3 cellular contexts compared by ENCODE assay signal in genomic region chr9:94938384-94938783, GRCh38.
TF ChIP-seq lines count a peak whose summit lies in the region.

No MANE protein-coding gene starts in this region.

TF ChIP-seq in GM23338, 12 proteins besides CTCF, POLR2A, EP300 and RAD21 (continues in another document):
- TF ChIP-seq REST (IDR thresholded peaks at IDR 0.05; ENCODE audit: unreplicated experiment) (no peak), EZH2phosphoT487 (IDR thresholded peaks at IDR 0.05; ENCODE audit: unreplicated experiment) (no peak), NANOG (IDR thresholded peaks at IDR 0.05; ENCODE audit: borderline replicate concordance) (no peak), CREB1 (CRISPR knock-in tag; IDR thresholded peaks at IDR 0.05; ENCODE audit: low read depth) (no peak), ETS1 (IDR thresholded peaks at IDR 0.05) (no peak), ZNF114 (CRISPR knock-in tag; IDR thresholded peaks at IDR 0.05) (no peak), ZNF331 (CRISPR knock-in tag; IDR thresholded peaks at IDR 0.05; ENCODE audit: low read depth) (no peak), EZH2 (IDR thresholded peaks at IDR 0.05; ENCODE audit: low read depth, unreplicated experiment) (no peak), JUNB (IDR thresholded peaks at IDR 0.05; ENCODE audit: unreplicated experiment) (no peak), POLR2AphosphoS5 (IDR thresholded peaks at IDR 0.05; ENCODE audit: low read depth) (no peak)

TF ChIP-seq in WTC11, 78 proteins besides CTCF, POLR2A, EP300 and RAD21 (continued from another document):
- TF ChIP-seq ZNF512 (CRISPR knock-in tag; IDR thresholded peaks at IDR 0.05; ENCODE audit: borderline replicate concordance) (no peak), FOXP4 (CRISPR knock-in tag; IDR thresholded peaks at IDR 0.05) (no peak), NR2C2 (CRISPR knock-in tag; IDR thresholded peaks at IDR 0.05) (no peak), ATF1 (CRISPR knock-in tag; IDR thresholded peaks at IDR 0.05) (no peak), ZBTB21 (CRISPR knock-in tag; IDR thresholded peaks at IDR 0.05; ENCODE audit: borderline replicate concordance) (no peak), MXD4 (CRISPR knock-in tag; IDR thresholded peaks at IDR 0.05; ENCODE audit: borderline replicate concordance) (no peak), NFYB (CRISPR knock-in tag; conservative IDR thresholded peaks at IDR 0.05; ENCODE audit: low read depth) (no peak), EMX1 (CRISPR knock-in tag; IDR thresholded peaks at IDR 0.05) (no peak), E2F4 (CRISPR knock-in tag; IDR thresholded peaks at IDR 0.05; ENCODE audit: borderline replicate concordance, low read depth) (no peak), NFATC4 (CRISPR knock-in tag; IDR thresholded peaks at IDR 0.05) (no peak), AFF4 (CRISPR knock-in tag; IDR thresholded peaks at IDR 0.05; ENCODE audit: borderline replicate concordance) (no peak), TP53 (CRISPR knock-in tag; IDR thresholded peaks at IDR 0.05) (no peak), TEAD4 (CRISPR knock-in tag; IDR thresholded peaks at IDR 0.05) (no peak), ZNF396 (CRISPR knock-in tag; IDR thresholded peaks at IDR 0.05; ENCODE audit: borderline replicate concordance) (no peak), ZNF423 (CRISPR knock-in tag; IDR thresholded peaks at IDR 0.05) (no peak), ZNF416 (CRISPR knock-in tag; IDR thresholded peaks at IDR 0.05) (no peak), ZBTB43 (CRISPR knock-in tag; IDR thresholded peaks at IDR 0.05) (no peak)

TF ChIP-seq in endothelial cell of umbilical vein, 7 proteins besides CTCF, POLR2A, EP300 and RAD21 (continued from another document):
- no peak for TF ChIP-seq GATA2 (IDR thresholded peaks at IDR 0.05; ENCODE audit: insufficient read depth, insufficient read length, low read depth, low read length)
TF ChIP-seq in endothelial cell of umbilical vein: peak in this region for 0.
